Comparison of ENCODE assay signal across 13 cellular contexts in genomic region chr9:37198034-37198718, GRCh38.
DNase-seq lines count a peak whose midpoint lies in the region; ATAC-seq and TF ChIP-seq lines count a peak whose summit lies in the region.
"Had no signal": no experiment of that assay in that cellular context is flagged by ENCODE, and none has a peak within 500 bp of the region (broad histone marks: within the 10 kb centered on the region; RNA-seq: fewer than 3 reads in every experiment).

No MANE protein-coding gene starts in this region.

- in situ Hi-C loops in GM23248 (cut with MboI): no loop called here

- ATAC-seq in CD4-positive, CD25-positive, alpha-beta regulatory T cell (ENCODE audit: low read depth in 2 of 2): no peak
- ATAC-seq in SK-N-SH treated with all-trans-retinoic acid at 6 μM for 48 hours (peak; percentile 7; the same call in 1 of the 3 replicates), HG02759 (IDR thresholded peaks at IDR 0.05; ENCODE audit: unreplicated experiment) (no peak), HG02870 (IDR thresholded peaks at IDR 0.05; ENCODE audit: unreplicated experiment) (no peak)
- ATAC-seq: left colon, WTC11 had no signal

- H3K9me3 Mint-ChIP-seq in CD4-positive, CD25-positive, alpha-beta regulatory T cell: peaks cover 0 to 2% (median 0%) of the 10 kb centered on the region in 7 donors
- H3K9me3 Mint-ChIP-seq: WTC11 had no signal

- WGBS in GM23248 (ENCODE audit: low coverage in 1 of 2, low lambda C conversion rate in 2 of 2, missing lambda C conversion rate in 2 of 2), 2 experiments: 95 to 100% methylated on average over 2 of the region's 2 CpGs

- peak overlapping the region in 2 of 3 donors; percentile 4 to 66 for H3K27ac Mint-ChIP-seq in CD4-positive, CD25-positive, alpha-beta regulatory T cell

- peaks cover 6% of the 10 kb centered on the region; the same call in 1 of the 2 replicates for H3K79me2 ChIP-seq in GM23248 (ENCODE audit: insufficient read depth)

- H3K9ac ChIP-seq in GM23248: no peak overlapping the region

- peaks cover 24% of the 10 kb centered on the region for H3F3A ChIP-seq in GM23248 (ENCODE audit: insufficient read depth)

- H3K9me3 ChIP-seq in CD4-positive, CD25-positive, alpha-beta regulatory T cell (ENCODE audit: control insufficient read depth in 2 of 2, low read length in 2 of 2): no peaks in the 10 kb centered on the region
- no peaks in the 10 kb centered on the region for H3K9me3 ChIP-seq in GM23248 (ENCODE audit: low read depth)
- H3K9me3 ChIP-seq: neutrophil had no signal

- H3K36me3 Mint-ChIP-seq in CD4-positive, CD25-positive, alpha-beta regulatory T cell: peaks cover 16% of the 10 kb centered on the region

- peak overlapping the region; percentile 3 for H3K4me2 ChIP-seq in GM23248 (ENCODE audit: unreplicated experiment)

- H3K4me3 Mint-ChIP-seq in CD4-positive, CD25-positive, alpha-beta regulatory T cell: no peak overlapping the region
- H3K4me3 Mint-ChIP-seq: WTC11 had no signal

- TF ChIP-seq POLR2A in erythroblast (IDR thresholded peaks at IDR 0.05; ENCODE audit: low read length): no peak

- H3K36me3 ChIP-seq in CD4-positive, CD25-positive, alpha-beta regulatory T cell (ENCODE audit: control insufficient read depth, insufficient read depth, low read length): no peaks in the 10 kb centered on the region
- no peaks in the 10 kb centered on the region; the same call in 1 of the 2 replicates for H3K36me3 ChIP-seq in GM23248 (ENCODE audit: low read depth)
- H3K36me3 ChIP-seq: neutrophil had no signal

- H3K4me3 ChIP-seq in CD4-positive, CD25-positive, alpha-beta regulatory T cell (ENCODE audit: low read depth, low read length): no peak overlapping the region
- no peak overlapping the region for H3K4me3 ChIP-seq in GM23248
- H3K4me3 ChIP-seq: coronary artery had no signal

- H3K27ac ChIP-seq in CD4-positive, CD25-positive, alpha-beta regulatory T cell (ENCODE audit: insufficient read depth, low read length, poor library complexity, severe bottlenecking): no peak overlapping the region
- no peak overlapping the region for H3K27ac ChIP-seq in GM23248
- H3K27ac ChIP-seq: coronary artery, neutrophil had no signal

- H2AFZ ChIP-seq in GM23248: no peak overlapping the region

- no peaks in the 10 kb centered on the region for H3K27me3 ChIP-seq in CD4-positive, CD25-positive, alpha-beta regulatory T cell (ENCODE audit: control insufficient read depth, insufficient read depth, low read length)
- no peaks in the 10 kb centered on the region for H3K27me3 ChIP-seq in GM23248 (replicated peaks; ENCODE audit: insufficient read depth)
- H3K27me3 ChIP-seq: neutrophil had no signal

- no peaks in the 10 kb centered on the region for H3K9me2 ChIP-seq in GM23248 (ENCODE audit: insufficient read depth)

- no peaks in the 10 kb centered on the region; the same call in 1 of the 2 replicates for H4K20me1 ChIP-seq in GM23248 (ENCODE audit: insufficient read depth)

- peaks cover 43 to 57% (median 53%) of the 10 kb centered on the region in 4 donors for H3K4me1 Mint-ChIP-seq in CD4-positive, CD25-positive, alpha-beta regulatory T cell

- DNase-seq in CD4-positive, CD25-positive, alpha-beta regulatory T cell: no peak
- DNase-seq in GM23248 (no peak), erythroblast (lab: John Stamatoyannopoulos, UW) (peak; percentile 30 to 63), amniotic stem cell (lab: John Stamatoyannopoulos, UW) (no peak), cerebellar nuclear complex (lab: John Stamatoyannopoulos, UW) (no peak)
- DNase-seq: left colon, NCI-H1436 treated with DMSO at 0.1 percent for 48 hours had no signal

- peaks cover 10% of the 10 kb centered on the region for H3K4me1 ChIP-seq in CD4-positive, CD25-positive, alpha-beta regulatory T cell (ENCODE audit: control insufficient read depth, insufficient read depth, low read length, poor library complexity, severe bottlenecking)
- H3K4me1 ChIP-seq in GM23248 (ENCODE audit: insufficient read depth): peaks cover 28% of the 10 kb centered on the region

- H3K27me3 Mint-ChIP-seq in CD4-positive, CD25-positive, alpha-beta regulatory T cell: peaks cover 4% of the 10 kb centered on the region

TF ChIP-seq in SK-N-SH treated with all-trans-retinoic acid at 6 μM for 48 hours, 23 proteins besides CTCF, POLR2A, EP300 and RAD21 (continues in another document):
- TF ChIP-seq ZNF70 (CRISPR knock-in tag; IDR thresholded peaks at IDR 0.05): no peak
- TF ChIP-seq, protein P1, sequence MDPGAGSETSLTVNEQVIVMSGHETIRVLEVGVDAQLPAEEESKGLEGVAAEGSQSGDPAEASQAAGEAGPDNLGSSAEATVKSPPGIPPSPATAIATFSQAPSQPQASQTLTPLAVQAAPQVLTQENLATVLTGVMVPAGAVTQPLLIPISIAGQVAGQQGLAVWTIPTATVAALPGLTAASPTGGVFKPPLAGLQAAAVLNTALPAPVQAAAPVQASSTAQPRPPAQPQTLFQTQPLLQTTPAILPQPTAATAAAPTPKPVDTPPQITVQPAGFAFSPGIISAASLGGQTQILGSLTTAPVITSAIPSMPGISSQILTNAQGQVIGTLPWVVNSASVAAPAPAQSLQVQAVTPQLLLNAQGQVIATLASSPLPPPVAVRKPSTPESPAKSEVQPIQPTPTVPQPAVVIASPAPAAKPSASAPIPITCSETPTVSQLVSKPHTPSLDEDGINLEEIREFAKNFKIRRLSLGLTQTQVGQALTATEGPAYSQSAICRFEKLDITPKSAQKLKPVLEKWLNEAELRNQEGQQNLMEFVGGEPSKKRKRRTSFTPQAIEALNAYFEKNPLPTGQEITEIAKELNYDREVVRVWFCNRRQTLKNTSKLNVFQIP (CRISPR knock-in tag; IDR thresholded peaks at IDR 0.05; ENCODE audit: borderline replicate concordance, low read depth): no peak
- TF ChIP-seq, protein P2, sequence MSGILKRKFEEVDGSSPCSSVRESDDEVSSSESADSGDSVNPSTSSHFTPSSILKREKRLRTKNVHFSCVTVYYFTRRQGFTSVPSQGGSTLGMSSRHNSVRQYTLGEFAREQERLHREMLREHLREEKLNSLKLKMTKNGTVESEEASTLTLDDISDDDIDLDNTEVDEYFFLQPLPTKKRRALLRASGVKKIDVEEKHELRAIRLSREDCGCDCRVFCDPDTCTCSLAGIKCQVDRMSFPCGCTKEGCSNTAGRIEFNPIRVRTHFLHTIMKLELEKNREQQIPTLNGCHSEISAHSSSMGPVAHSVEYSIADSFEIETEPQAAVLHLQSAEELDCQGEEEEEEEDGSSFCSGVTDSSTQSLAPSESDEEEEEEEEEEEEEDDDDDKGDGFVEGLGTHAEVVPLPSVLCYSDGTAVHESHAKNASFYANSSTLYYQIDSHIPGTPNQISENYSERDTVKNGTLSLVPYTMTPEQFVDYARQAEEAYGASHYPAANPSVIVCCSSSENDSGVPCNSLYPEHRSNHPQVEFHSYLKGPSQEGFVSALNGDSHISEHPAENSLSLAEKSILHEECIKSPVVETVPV (CRISPR knock-in tag; IDR thresholded peaks at IDR 0.05): no peak
- TF ChIP-seq ZC3H10 (CRISPR knock-in tag; IDR thresholded peaks at IDR 0.05): no peak
- TF ChIP-seq ZNF8 (CRISPR knock-in tag; IDR thresholded peaks at IDR 0.05): no peak
- TF ChIP-seq ESRRG (CRISPR knock-in tag; IDR thresholded peaks at IDR 0.05): no peak
- no peak for TF ChIP-seq RARB (CRISPR knock-in tag; IDR thresholded peaks at IDR 0.05)
- TF ChIP-seq ZFP30 (CRISPR knock-in tag; IDR thresholded peaks at IDR 0.05): no peak
- TF ChIP-seq OSR1 (CRISPR knock-in tag; IDR thresholded peaks at IDR 0.05): no peak
- TF ChIP-seq GLIS3 (CRISPR knock-in tag; IDR thresholded peaks at IDR 0.05): no peak
- TF ChIP-seq, protein P3, sequence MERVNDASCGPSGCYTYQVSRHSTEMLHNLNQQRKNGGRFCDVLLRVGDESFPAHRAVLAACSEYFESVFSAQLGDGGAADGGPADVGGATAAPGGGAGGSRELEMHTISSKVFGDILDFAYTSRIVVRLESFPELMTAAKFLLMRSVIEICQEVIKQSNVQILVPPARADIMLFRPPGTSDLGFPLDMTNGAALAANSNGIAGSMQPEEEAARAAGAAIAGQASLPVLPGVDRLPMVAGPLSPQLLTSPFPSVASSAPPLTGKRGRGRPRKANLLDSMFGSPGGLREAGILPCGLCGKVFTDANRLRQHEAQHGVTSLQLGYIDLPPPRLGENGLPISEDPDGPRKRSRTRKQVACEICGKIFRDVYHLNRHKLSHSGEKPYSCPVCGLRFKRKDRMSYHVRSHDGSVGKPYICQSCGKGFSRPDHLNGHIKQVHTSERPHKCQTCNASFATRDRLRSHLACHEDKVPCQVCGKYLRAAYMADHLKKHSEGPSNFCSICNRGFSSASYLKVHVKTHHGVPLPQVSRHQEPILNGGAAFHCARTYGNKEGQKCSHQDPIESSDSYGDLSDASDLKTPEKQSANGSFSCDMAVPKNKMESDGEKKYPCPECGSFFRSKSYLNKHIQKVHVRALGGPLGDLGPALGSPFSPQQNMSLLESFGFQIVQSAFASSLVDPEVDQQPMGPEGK (CRISPR knock-in tag; IDR thresholded peaks at IDR 0.05; ENCODE audit: borderline replicate concordance): no peak
- TF ChIP-seq PPARA (CRISPR knock-in tag; IDR thresholded peaks at IDR 0.05; ENCODE audit: borderline replicate concordance): no peak
- TF ChIP-seq, protein P4, sequence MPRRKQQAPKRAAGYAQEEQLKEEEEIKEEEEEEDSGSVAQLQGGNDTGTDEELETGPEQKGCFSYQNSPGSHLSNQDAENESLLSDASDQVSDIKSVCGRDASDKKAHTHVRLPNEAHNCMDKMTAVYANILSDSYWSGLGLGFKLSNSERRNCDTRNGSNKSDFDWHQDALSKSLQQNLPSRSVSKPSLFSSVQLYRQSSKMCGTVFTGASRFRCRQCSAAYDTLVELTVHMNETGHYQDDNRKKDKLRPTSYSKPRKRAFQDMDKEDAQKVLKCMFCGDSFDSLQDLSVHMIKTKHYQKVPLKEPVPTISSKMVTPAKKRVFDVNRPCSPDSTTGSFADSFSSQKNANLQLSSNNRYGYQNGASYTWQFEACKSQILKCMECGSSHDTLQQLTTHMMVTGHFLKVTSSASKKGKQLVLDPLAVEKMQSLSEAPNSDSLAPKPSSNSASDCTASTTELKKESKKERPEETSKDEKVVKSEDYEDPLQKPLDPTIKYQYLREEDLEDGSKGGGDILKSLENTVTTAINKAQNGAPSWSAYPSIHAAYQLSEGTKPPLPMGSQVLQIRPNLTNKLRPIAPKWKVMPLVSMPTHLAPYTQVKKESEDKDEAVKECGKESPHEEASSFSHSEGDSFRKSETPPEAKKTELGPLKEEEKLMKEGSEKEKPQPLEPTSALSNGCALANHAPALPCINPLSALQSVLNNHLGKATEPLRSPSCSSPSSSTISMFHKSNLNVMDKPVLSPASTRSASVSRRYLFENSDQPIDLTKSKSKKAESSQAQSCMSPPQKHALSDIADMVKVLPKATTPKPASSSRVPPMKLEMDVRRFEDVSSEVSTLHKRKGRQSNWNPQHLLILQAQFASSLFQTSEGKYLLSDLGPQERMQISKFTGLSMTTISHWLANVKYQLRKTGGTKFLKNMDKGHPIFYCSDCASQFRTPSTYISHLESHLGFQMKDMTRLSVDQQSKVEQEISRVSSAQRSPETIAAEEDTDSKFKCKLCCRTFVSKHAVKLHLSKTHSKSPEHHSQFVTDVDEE (CRISPR knock-in tag; IDR thresholded peaks at IDR 0.05): no peak
- no peak for TF ChIP-seq ZNF565 (CRISPR knock-in tag; conservative IDR thresholded peaks at IDR 0.05; ENCODE audit: low read depth)

Comparison
In these comparisons a context has a peak if more than half of its experiments do, and no peak if none do; other contexts are left out.
1. DNase-seq: peak in erythroblast (2 of 2); none in CD4-positive, CD25-positive, alpha-beta regulatory T cell (0 of 3), GM23248 (single experiment), amniotic stem cell (single experiment) and cerebellar nuclear complex (0 of 2).